In genomic region chr17:30116345-30116660, GRCh38 we compare ENCODE assay signal across 8 cellular contexts. TPM values are rescaled to one million over a fixed set of nuclear protein-coding genes. Genes with fewer than 3 reads are reported as not detected.
DNase-seq lines count a peak whose midpoint lies in the region; ATAC-seq and TF ChIP-seq lines count a peak whose summit lies in the region.

No MANE protein-coding gene starts in this region.

- peak overlapping the region; percentile 63 for H2AFZ ChIP-seq in H9 (ENCODE audit: low read length)

- peak overlapping the region; percentile 62 for H3K4me2 ChIP-seq in H9 (ENCODE audit: insufficient read depth, insufficient read length, low read length)

- peak overlapping the region; percentile 96 for H3K27ac ChIP-seq in H9 (ENCODE audit: insufficient read length, low read depth, low read length)
- peak overlapping the region; percentile 91 for H3K27ac ChIP-seq in WERI-Rb-1
- peak overlapping the region; percentile 95 for H3K27ac ChIP-seq in left ventricle myocardium inferior (replicated peaks)
- H3K27ac ChIP-seq in spleen: peak overlapping the region; percentile 93 to 98 (median 96)

- H3K4me1 Mint-ChIP-seq in H9: peaks cover 12% of the 10 kb centered on the region in 2 experiments

- no peak overlapping the region for H2BK12ac ChIP-seq in H9 (ENCODE audit: insufficient read length, low read depth, low read length)

- no peak overlapping the region for H2BK20ac ChIP-seq in H9 (ENCODE audit: low read depth, low read length, poor library complexity, severe bottlenecking)

- no peaks in the 10 kb centered on the region for H4K20me1 ChIP-seq in H9 (ENCODE audit: control insufficient read depth, insufficient read depth, insufficient read length)

- ATAC-seq in GM21723 (IDR thresholded peaks at IDR 0.05; ENCODE audit: unreplicated experiment): no peak

- H3K23ac ChIP-seq in H9 (ENCODE audit: insufficient read length, low read depth, low read length): no peak overlapping the region

- H3K27ac Mint-ChIP-seq in H9: peak overlapping the region; percentile 99 to 100 (median 100)

- intact Hi-C loops in left ventricle myocardium inferior (cut with micrococcal nuclease): no loop called here
- intact Hi-C loops in spleen (cut with DNase I; ENCODE audit: low total_unique reads): no loop called here

- H2BK120ac ChIP-seq in H9 (ENCODE audit: low read depth, low read length, poor library complexity, severe bottlenecking): no peak overlapping the region

- H4K8ac ChIP-seq in H9 (replicated peaks; ENCODE audit: insufficient read length, low read depth, low read length): no peak overlapping the region

- no peak overlapping the region for H3K4ac ChIP-seq in H9 (ENCODE audit: low read depth, low read length)

- no peaks in the 10 kb centered on the region for H3K79me1 ChIP-seq in H9 (ENCODE audit: insufficient read depth, low read depth, low read length, poor library complexity, severe bottlenecking)

- no peak for TF ChIP-seq CTCF in H9 (conservative IDR thresholded peaks at IDR 0.05)
- no peak for TF ChIP-seq CTCF in WERI-Rb-1 (IDR thresholded peaks at IDR 0.05; ENCODE audit: low read depth, low read length)
- no peak for TF ChIP-seq CTCF in left ventricle myocardium inferior (IDR thresholded peaks at IDR 0.05; ENCODE audit: borderline replicate concordance)
- TF ChIP-seq CTCF in spleen (IDR thresholded peaks at IDR 0.05 in 8 of 11, conservative IDR thresholded peaks at IDR 0.05 in 3 of 11): no peak

- H3T11ph ChIP-seq in H9 (ENCODE audit: low read length): no peak overlapping the region

- no peak overlapping the region for H4K91ac ChIP-seq in H9 (ENCODE audit: insufficient read length, low read depth, low read length)

- no peaks in the 10 kb centered on the region for H3K27me3 ChIP-seq in H9 (ENCODE audit: insufficient read depth, low read length)
- no peaks in the 10 kb centered on the region for H3K27me3 ChIP-seq in WERI-Rb-1 (ENCODE audit: insufficient read depth, low read depth, severe bottlenecking)
- H3K27me3 ChIP-seq in left ventricle myocardium inferior (ENCODE audit: low read depth): no peaks in the 10 kb centered on the region
- H3K27me3 ChIP-seq in spleen (replicated peaks in 1 of 7): no peaks in the 10 kb centered on the region

- H3K27me3 Mint-ChIP-seq in H9 (ENCODE audit: low read depth): no peaks in the 10 kb centered on the region

- peaks cover 4% of the 10 kb centered on the region; the same call in 1 of the 2 replicates for H3K79me2 ChIP-seq in H9 (ENCODE audit: insufficient read depth, low read length)

- no peak overlapping the region for H4K5ac ChIP-seq in H9 (ENCODE audit: insufficient read length, low read depth, low read length)

- H2BK15ac ChIP-seq in H9 (ENCODE audit: low read depth, low read length): no peak overlapping the region

- H3K4me3 ChIP-seq in WERI-Rb-1 (ENCODE audit: low read depth, low read length) (peak overlapping the region; percentile 100), left ventricle myocardium inferior (peak overlapping the region; percentile 78), spleen (peak overlapping the region; percentile 51 to 81 (median 60))

- H3K9me3 ChIP-seq in H9 (ENCODE audit: control insufficient read depth, low read depth, low read length) (no peaks in the 10 kb centered on the region), WERI-Rb-1 (ENCODE audit: severe bottlenecking) (no peaks in the 10 kb centered on the region), left ventricle myocardium inferior (replicated peaks) (no peaks in the 10 kb centered on the region), spleen (no peaks in the 10 kb centered on the region)

- DNase-seq in H9: no peak
- no peak for DNase-seq in WERI-Rb-1
- DNase-seq in left ventricle myocardium inferior: no peak
- no peak for DNase-seq in spleen
- no peak for DNase-seq in superior temporal gyrus (ENCODE audit: extremely low spot score)
- DNase-seq in hypothalamus (lab: John Stamatoyannopoulos, UW): no peak
- DNase-seq in GOT3 (lab: John Stamatoyannopoulos, UW): no peak

- peaks cover 3 to 25% (median 23%) of the 10 kb centered on the region in 3 experiments; a peak in 6 of 7 replicates for H3K36me3 Mint-ChIP-seq in H9 (ENCODE audit: insufficient read depth in 1 of 3, low read depth in 3 of 3)

- no peaks in the 10 kb centered on the region for H3K23me2 ChIP-seq in H9 (ENCODE audit: insufficient read length, low read depth, low read length, poor library complexity, severe bottlenecking)

- no peak for TF ChIP-seq POLR2A in spleen (IDR thresholded peaks at IDR 0.05)

- no peaks in the 10 kb centered on the region for H3K9me3 Mint-ChIP-seq in H9

- H3K4me3 Mint-ChIP-seq in H9: peak overlapping the region; percentile 89 to 95

- H3K56ac ChIP-seq in H9 (ENCODE audit: insufficient read length, low read depth, low read length): no peak overlapping the region

- WGBS in H9 (ENCODE audit: extremely low coverage, insufficient read length, low lambda C conversion rate): no CpG with 5 or more reads among the region's 10 CpGs
- 9 to 15% (median 12%) methylated on average over 10 of the region's 10 CpGs for WGBS in spleen, 5 donors

- H3K4me1 ChIP-seq in H9 (ENCODE audit: insufficient read depth, low read length) (no peaks in the 10 kb centered on the region), left ventricle myocardium inferior (peaks cover 45% of the 10 kb centered on the region), spleen (peaks cover 12 to 50% (median 44%) of the 10 kb centered on the region in 6 donors)

- H3K36me3 ChIP-seq in WERI-Rb-1 (peaks cover 23% of the 10 kb centered on the region), left ventricle myocardium inferior (peaks cover 20% of the 10 kb centered on the region), spleen (peaks cover 0 to 30% (median 13%) of the 10 kb centered on the region in 6 donors)

- H2BK5ac ChIP-seq in H9 (ENCODE audit: insufficient read length, low read length): no peak overlapping the region

- peak overlapping the region; percentile 59 for H3K18ac ChIP-seq in H9 (ENCODE audit: insufficient read length, low read depth, low read length)

- H3K14ac ChIP-seq in H9 (ENCODE audit: insufficient read depth, low read length): peak overlapping the region; percentile 83

- no peak overlapping the region for H2AK5ac ChIP-seq in H9 (ENCODE audit: insufficient read length, low read length)

- H3K9ac ChIP-seq in H9 (ENCODE audit: extremely low read depth, insufficient read length, low read length): peak overlapping the region; percentile 100

RNA-seq across cellular contexts. Expression of gene NSRP1, which starts 0.3 kb away (rescaled TPM):
- total RNA-seq in H9 (2021) (25.8 and 33.3 TPM in 2 replicates), left ventricle myocardium inferior (26.9 TPM), spleen (10 to 100 TPM; 27.0 to 39.8 (median 36.8) TPM)
- 10 to 100 TPM; 15.5 to 23.3 (median 20.3) TPM for polyA plus RNA-seq in spleen
